Comparison of ENCODE assay signal across 10 cellular contexts in genomic region chr1:108079550-108079949, GRCh38.
DNase-seq lines count a peak whose midpoint lies in the region; ATAC-seq and TF ChIP-seq lines count a peak whose summit lies in the region.
"Had no signal": no experiment of that assay in that cellular context is flagged by ENCODE, and none has a peak within 500 bp of the region (broad histone marks: within the 10 kb centered on the region; RNA-seq: fewer than 3 reads in every experiment).

No MANE protein-coding gene starts in this region.

- TF ChIP-seq CTCF in brain microvascular endothelial cell (IDR thresholded peaks at IDR 0.05; ENCODE audit: low read depth, low read length, missing control alignments) (no peak), GM13976 (IDR thresholded peaks at IDR 0.05; ENCODE audit: borderline replicate concordance, control extremely low read depth, extremely low read depth, insufficient read depth, missing control alignments) (no peak)

- H3K36me3 ChIP-seq in brain microvascular endothelial cell (replicated peaks): no peaks in the 10 kb centered on the region
- H3K36me3 ChIP-seq: thoracic aorta had no signal

- in situ Hi-C loops in KBM-7 (cut with MboI; ENCODE audit: low pct_unique_long_range_greater_than_20kb, low sequenced_read_pairs) (no loop called here), brain microvascular endothelial cell (cut with HindIII; ENCODE audit: low pct_ligation_motif_present, low sequenced_read_pairs) (no loop called here), GM13976 (cut with MboI; ENCODE audit: low sequenced_read_pairs, unreplicated experiment) (no loop called here)

- no peaks in the 10 kb centered on the region for H3K27me3 ChIP-seq in brain microvascular endothelial cell (replicated peaks)

- ATAC-seq in GM21360 (IDR thresholded peaks at IDR 0.05; ENCODE audit: unreplicated experiment): no peak
- no peak for ATAC-seq in GM19328 (IDR thresholded peaks at IDR 0.05; ENCODE audit: unreplicated experiment)

- no peak overlapping the region for H3K27ac ChIP-seq in brain microvascular endothelial cell
- H3K27ac ChIP-seq: thoracic aorta had no signal

- DNase-seq in KBM-7: peak; percentile 84
- peak; percentile 23 to 35 for DNase-seq in activated CD4-positive, alpha-beta T cell treated with anti-CD3 and anti-CD28 coated beads, Interleukin-2, amount 50 U/mL, for 4 hours
- peak; percentile 24 for DNase-seq in central memory CD4-positive, alpha-beta T cell
- DNase-seq in stimulated activated CD4-positive, alpha-beta T cell treated with anti-CD3 and anti-CD28 coated beads, TNF-alpha, amount 100 ng/mL, for 4 hours (ENCODE audit: low read depth in 3 of 3): peak; percentile 8 to 19 (median 14)
- DNase-seq in brain microvascular endothelial cell: no peak
- no peak for DNase-seq in GM13976 (ENCODE audit: low spot score)
- DNase-seq: NCI-H226 had no signal

- H3K4me3 ChIP-seq in brain microvascular endothelial cell (ENCODE audit: low read depth, low read length): no peak overlapping the region
- H3K4me3 ChIP-seq: thoracic aorta had no signal

Comparison
In these comparisons a context has a peak if more than half of its experiments do, and no peak if none do; other contexts are left out.
1. DNase-seq: peak in KBM-7 (single experiment), activated CD4-positive, alpha-beta T cell treated with anti-CD3 and anti-CD28 coated beads, Interleukin-2, amount 50 U/mL, for 4 hours (2 of 2), central memory CD4-positive, alpha-beta T cell (single experiment) and stimulated activated CD4-positive, alpha-beta T cell treated with anti-CD3 and anti-CD28 coated beads, TNF-alpha, amount 100 ng/mL, for 4 hours (3 of 3); none in brain microvascular endothelial cell (single experiment) and GM13976 (single experiment).